ENCODE assay signal across 9 cellular contexts in genomic region chr4:78661923-78662521, GRCh38.
A peak's percentile ranks its signal among the peaks of the same experiment; 100 is the strongest.
DNase-seq lines count a peak whose midpoint lies in the region; ATAC-seq, FAIRE-seq and TF ChIP-seq lines count a peak whose summit lies in the region.
"Had no signal": no experiment of that assay in that cellular context is flagged by ENCODE, and none has a peak within 500 bp of the region (broad histone marks: within the 10 kb centered on the region; RNA-seq: fewer than 3 reads in every experiment).

No MANE protein-coding gene starts in this region.

- no peak overlapping the region for H3K4me3 ChIP-seq in hepatocyte
- H3K4me3 ChIP-seq: thoracic aorta had no signal

- no peak for TF ChIP-seq CTCF in hepatocyte (IDR thresholded peaks at IDR 0.05; ENCODE audit: poor library complexity)

- peak overlapping the region; percentile 57 for H3K27ac Mint-ChIP-seq in stimulated activated naive CD8-positive, alpha-beta T cell treated with anti-CD3 and anti-CD28 coated beads, Interleukin-15, Interleukin-2, amounts not matched to agents 100 ng/mL and 50 ng/mL, for 24 hours
- H3K27ac Mint-ChIP-seq in T-helper 2 cell treated with Interferon-gamma antibody and Interleukin-4, amounts not matched to agents 5 μg/mL and 100 μg/mL, for 36 hours = no peak overlapping the region

- ATAC-seq in stimulated activated naive CD8-positive, alpha-beta T cell treated with anti-CD3 and anti-CD28 coated beads, Interleukin-15, Interleukin-2, amounts not matched to agents 100 U/mL and 50 U/mL, for 24 hours = no peak
- peak; percentile 86 for ATAC-seq in HG03039 (IDR thresholded peaks at IDR 0.05; ENCODE audit: unreplicated experiment)

- 35% methylated on average over 3 of the region's 3 CpGs for WGBS in hepatocyte (ENCODE audit: low lambda C conversion rate, missing lambda C conversion rate)

- no peaks in the 10 kb centered on the region for H4K20me1 ChIP-seq in hepatocyte (ENCODE audit: insufficient read depth, poor library complexity, severe bottlenecking)

- H3K4me2 ChIP-seq in hepatocyte = peak overlapping the region; percentile 64

- peaks cover 49% of the 10 kb centered on the region for H3K4me1 Mint-ChIP-seq in stimulated activated naive CD8-positive, alpha-beta T cell treated with anti-CD3 and anti-CD28 coated beads, Interleukin-15, Interleukin-2, amounts not matched to agents 100 ng/mL and 50 ng/mL, for 24 hours (ENCODE audit: low read depth)
- peaks cover 58% of the 10 kb centered on the region for H3K4me1 Mint-ChIP-seq in T-helper 2 cell treated with Interferon-gamma antibody and Interleukin-4, amounts not matched to agents 5 μg/mL and 100 μg/mL, for 36 hours (ENCODE audit: low read depth)

- no peaks in the 10 kb centered on the region for H3K79me2 ChIP-seq in hepatocyte

- FAIRE-seq in HTR-8/SVneo (lab: Jason Lieb, UNC) = no peak

- no peak overlapping the region for H3K4me3 Mint-ChIP-seq in stimulated activated naive CD8-positive, alpha-beta T cell treated with anti-CD3 and anti-CD28 coated beads, Interleukin-15, Interleukin-2, amounts not matched to agents 100 ng/mL and 50 ng/mL, for 24 hours
- H3K4me3 Mint-ChIP-seq in T-helper 2 cell treated with Interferon-gamma antibody and Interleukin-4, amounts not matched to agents 5 μg/mL and 100 μg/mL, for 36 hours = peak overlapping the region; percentile 0

- H3K4me1 ChIP-seq in hepatocyte (ENCODE audit: insufficient read depth) = peaks cover 17% of the 10 kb centered on the region

- H3K27ac ChIP-seq in hepatocyte = peak overlapping the region; percentile 88

- H3K9me3 Mint-ChIP-seq in stimulated activated naive CD8-positive, alpha-beta T cell treated with anti-CD3 and anti-CD28 coated beads, Interleukin-15, Interleukin-2, amounts not matched to agents 100 ng/mL and 50 ng/mL, for 24 hours = no peaks in the 10 kb centered on the region
- H3K9me3 Mint-ChIP-seq in T-helper 2 cell treated with Interferon-gamma antibody and Interleukin-4, amounts not matched to agents 5 μg/mL and 100 μg/mL, for 36 hours = no peaks in the 10 kb centered on the region

- H3K36me3 Mint-ChIP-seq in stimulated activated naive CD8-positive, alpha-beta T cell treated with anti-CD3 and anti-CD28 coated beads, Interleukin-15, Interleukin-2, amounts not matched to agents 100 ng/mL and 50 ng/mL, for 24 hours (ENCODE audit: low read depth) = no peaks in the 10 kb centered on the region
- no peaks in the 10 kb centered on the region for H3K36me3 Mint-ChIP-seq in T-helper 2 cell treated with Interferon-gamma antibody and Interleukin-4, amounts not matched to agents 5 μg/mL and 100 μg/mL, for 36 hours (ENCODE audit: low read depth)

- no peaks in the 10 kb centered on the region for H3K9me3 ChIP-seq in hepatocyte (ENCODE audit: low read depth)
- H3K9me3 ChIP-seq: thoracic aorta had no signal

- no peaks in the 10 kb centered on the region for H3K27me3 ChIP-seq in hepatocyte

- H3K27me3 Mint-ChIP-seq in stimulated activated naive CD8-positive, alpha-beta T cell treated with anti-CD3 and anti-CD28 coated beads, Interleukin-15, Interleukin-2, amounts not matched to agents 100 ng/mL and 50 ng/mL, for 24 hours = no peaks in the 10 kb centered on the region
- H3K27me3 Mint-ChIP-seq in T-helper 2 cell treated with Interferon-gamma antibody and Interleukin-4, amounts not matched to agents 5 μg/mL and 100 μg/mL, for 36 hours (ENCODE audit: low read depth) = peaks cover 16% of the 10 kb centered on the region

- DNase-seq in stimulated activated naive CD8-positive, alpha-beta T cell treated with anti-CD3 and anti-CD28 coated beads, Interleukin-15, Interleukin-2, amounts not matched to agents 100 U/mL and 50 U/mL, for 24 hours = no peak
- no peak for DNase-seq in T-helper 2 cell treated with Interferon-gamma antibody and Interleukin-4, amounts not matched to agents 5 μg/mL and 100 μg/mL, for 36 hours (ENCODE audit: low spot score)
- DNase-seq in hepatocyte (ENCODE audit: low spot score) = peak; percentile 45
- no peak for DNase-seq in NCI-H526 (lab: John Stamatoyannopoulos, UW)
- no peak for DNase-seq in HTR-8/SVneo (ENCODE audit: insufficient read length, low spot score)
- no peak for DNase-seq in HCEC 1CT

- peak overlapping the region; percentile 13 for H2AFZ ChIP-seq in hepatocyte

- no peaks in the 10 kb centered on the region for H3K9me2 ChIP-seq in hepatocyte (replicated peaks; ENCODE audit: insufficient read depth)

- no peaks in the 10 kb centered on the region for H3K36me3 ChIP-seq in hepatocyte (replicated peaks; ENCODE audit: insufficient read depth, low read depth)
- H3K36me3 ChIP-seq: thoracic aorta had no signal
